In the genomic region with DNA sequence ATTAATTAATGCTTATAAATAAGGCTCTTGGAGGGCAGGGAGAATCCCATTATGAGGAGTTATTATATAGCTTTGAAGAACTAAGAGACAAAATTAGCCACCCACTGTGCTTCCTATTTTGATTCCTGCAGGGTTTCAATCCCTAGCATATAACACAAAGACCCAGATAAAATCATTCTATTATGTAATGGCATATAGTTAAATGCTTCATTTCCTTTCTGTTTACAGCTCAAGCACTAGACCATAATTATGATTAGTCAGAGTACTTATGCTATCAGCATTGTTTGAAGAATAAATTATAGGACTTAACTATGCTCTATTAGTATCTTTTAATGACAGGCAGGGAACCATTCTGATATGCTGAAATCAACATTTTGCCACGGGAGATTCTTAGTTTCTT, we compare ENCODE assay signal across 1 cellular context.
TF ChIP-seq lines count a peak whose summit lies in the region.

No MANE protein-coding gene starts in this region.

TF ChIP-seq in HEK293, 187 proteins besides CTCF, POLR2A, EP300 and RAD21 (continued from another document):
- TF ChIP-seq ZNF621 (tag by site-specific recombination; IDR thresholded peaks at IDR 0.05): no peak
- no peak for TF ChIP-seq SCRT1 (tag by site-specific recombination; IDR thresholded peaks at IDR 0.05; ENCODE audit: borderline replicate concordance)
- no peak for TF ChIP-seq ZFP3 (tag by site-specific recombination; IDR thresholded peaks at IDR 0.05; ENCODE audit: low read depth)
TF ChIP-seq in HEK293: peak in this region for 13.
